1 cellular context compared by ENCODE assay signal in genomic region chr17:7204335-7204734, GRCh38.
TF ChIP-seq lines count a peak whose summit lies in the region.

No MANE protein-coding gene starts in this region.

TF ChIP-seq in IMR-90, 13 proteins besides CTCF, POLR2A, EP300 and RAD21 (continued from another document):
- TF ChIP-seq ELK1 (IDR thresholded peaks at IDR 0.05; ENCODE audit: borderline replicate concordance, low read depth, low read length) = no peak
- TF ChIP-seq NFE2L2 (IDR thresholded peaks at IDR 0.05; ENCODE audit: low read depth, low read length) = no peak
- no peak for TF ChIP-seq CEBPB (IDR thresholded peaks at IDR 0.05; ENCODE audit: low read depth, low read length)
- no peak for TF ChIP-seq CHD1 (IDR thresholded peaks at IDR 0.05; ENCODE audit: low read depth, low read length)
- TF ChIP-seq MXI1 (IDR thresholded peaks at IDR 0.05; ENCODE audit: borderline replicate concordance, low read depth, low read length) = no peak
- no peak for TF ChIP-seq RFX5 (IDR thresholded peaks at IDR 0.05; ENCODE audit: low read depth, low read length)
TF ChIP-seq in IMR-90: peak in this region for 0.
